Comparison of ENCODE assay signal across 29 cellular contexts in genomic region chr17:50627386-50627781, GRCh38. TPM values are rescaled to one million over a fixed set of nuclear protein-coding genes. Genes with fewer than 3 reads are reported as not detected.
A peak's percentile ranks its signal among the peaks of the same experiment; 100 is the strongest.
DNase-seq lines count a peak whose midpoint lies in the region; ATAC-seq, FAIRE-seq and TF ChIP-seq lines count a peak whose summit lies in the region.
"Had no signal": no experiment of that assay in that cellular context is flagged by ENCODE, and none has a peak within 500 bp of the region (broad histone marks: within the 10 kb centered on the region; RNA-seq: fewer than 3 reads in every experiment).

No MANE protein-coding gene starts in this region.

- peak overlapping the region; percentile 79 for H3K4me2 ChIP-seq in A549

- TF ChIP-seq POLR2A in A549 (IDR thresholded peaks at IDR 0.05; ENCODE audit: low read length): no peak

- no peaks in the 10 kb centered on the region for H3K9me3 Mint-ChIP-seq in nephron progenitor cell
- H3K9me3 Mint-ChIP-seq: activated naive CD8-positive, alpha-beta T cell treated with anti-CD3 and anti-CD28 coated beads, Interleukin-2, amount 10 ng/mL, durations not matched to agents 7 days and 5 days; activated T-cell treated with anti-CD3 and anti-CD28 coated beads, Interleukin-2, amount 50 U/mL, for 4 hours; CD8-positive, alpha-beta memory T cell; dendritic cell treated with granulocyte-macrophage colony-stimulating factor and Interleukin-4, amounts not matched to agents 40 ng/mL and 50 ng/mL, for 4 days; endodermal cell; mesothelial cell of epicardium; stimulated activated memory B cell treated with anti-CD40 and anti-IgM and Interleukin-4, amounts not matched to agents 10 μg/mL and 1 μg/mL and 100 μg/mL, for 72 hours; WTC11 had no signal

- DNase-seq in A549 (ENCODE audit: low read depth in 1 of 2, low spot score in 1 of 2) (no peak), HTR-8/SVneo (ENCODE audit: insufficient read length, low spot score) (no peak), nephron progenitor cell (no peak), cortex of kidney (lab: John Stamatoyannopoulos, UW) (no peak), NCI-H2196 (lab: John Stamatoyannopoulos, UW; ENCODE audit: unreplicated experiment) (no peak)
- no peak for DNase-seq in activated effector memory CD4-positive, alpha-beta T cell treated with anti-CD3 and anti-CD28 coated beads, Interleukin-2, amount 50 U/mL, for 16 hours
- DNase-seq: activated CD8-positive, alpha-beta memory T cell treated with anti-CD3 and anti-CD28 coated beads, Interleukin-2, amount 10 ng/mL, durations not matched to agents 7 days and 5 days; activated gamma-delta T cell treated with Interleukin-2 at 50 U/mL for 16 hours; activated naive CD8-positive, alpha-beta T cell treated with anti-CD3 and anti-CD28 coated beads, Interleukin-2, amount 10 ng/mL, durations not matched to agents 7 days and 5 days; activated T-cell treated with anti-CD3 and anti-CD28 coated beads, Interleukin-2, amount 50 U/mL, for 4 hours; AML-193; CD8-positive, alpha-beta memory T cell; left ventricle myocardium inferior; naive B cell; NCI-H2081 treated with DMSO at 0.1 percent for 48 hours; NCI-H226; SIG-M5; T1000 had no signal

- FAIRE-seq in A549 (lab: Jason Lieb, UNC) (no peak), HTR-8/SVneo (lab: Jason Lieb, UNC) (peak; percentile 23)
- FAIRE-seq: GM12891, H54 had no signal

- H3K27me3 Mint-ChIP-seq in nephron progenitor cell (ENCODE audit: low read depth, poor library complexity): peaks cover 38% of the 10 kb centered on the region

- no peak for TF ChIP-seq EP300 in A549 (IDR thresholded peaks at IDR 0.05)

- no peak overlapping the region for H3K27ac Mint-ChIP-seq in nephron progenitor cell
- H3K27ac Mint-ChIP-seq: activated CD8-positive, alpha-beta memory T cell treated with anti-CD3 and anti-CD28 coated beads, Interleukin-2, amount 10 ng/mL, durations not matched to agents 7 days and 5 days; dendritic cell treated with granulocyte-macrophage colony-stimulating factor and Interleukin-4, amounts not matched to agents 40 ng/mL and 50 ng/mL, for 4 days; endodermal cell; stimulated activated memory B cell treated with anti-CD40 and anti-IgM and Interleukin-4, amounts not matched to agents 10 μg/mL and 1 μg/mL and 100 μg/mL, for 72 hours; WTC11 had no signal

- CTCF ChIA-PET in A549 (lab: Yijun Ruan, JAX): interaction anchor here (0.7 to 48.0 kb wide), 20 partner anchors 11 to 226 kb away, joined by 3 to 2097 read pairs (median 6); partner anchors contain the start of genes ABCC3, ANKRD40, CACNA1G and SPATA20

- H3K4me3 Mint-ChIP-seq in nephron progenitor cell: peak overlapping the region; percentile 60
- H3K4me3 Mint-ChIP-seq: activated CD8-positive, alpha-beta memory T cell treated with anti-CD3 and anti-CD28 coated beads, Interleukin-2, amount 10 ng/mL, durations not matched to agents 7 days and 5 days; activated T-cell treated with anti-CD3 and anti-CD28 coated beads, Interleukin-2, amount 50 U/mL, for 4 hours; CD8-positive, alpha-beta memory T cell; dendritic cell treated with granulocyte-macrophage colony-stimulating factor and Interleukin-4, amounts not matched to agents 40 ng/mL and 50 ng/mL, for 4 days; naive B cell; stimulated activated memory B cell treated with anti-CD40 and anti-IgM and Interleukin-4, amounts not matched to agents 10 μg/mL and 1 μg/mL and 100 μg/mL, for 72 hours had no signal

- TF ChIP-seq RAD21 in A549 (conservative IDR thresholded peaks at IDR 0.05 in 1 of 2, IDR thresholded peaks at IDR 0.05 in 1 of 2): no peak

- POLR2A ChIA-PET in A549 (lab: Yijun Ruan, JAX): interaction anchor here (0.8 to 2.4 kb wide), 2 partner anchors 11 to 67 kb away, joined by 3 to 17 read pairs; no protein-coding TSS in a partner anchor

- peaks cover 63% of the 10 kb centered on the region for H3K4me1 ChIP-seq in A549

- H3K4me3 ChIP-seq in A549: no peak overlapping the region
- H3K4me3 ChIP-seq: ascending aorta, left ventricle myocardium inferior, suprapubic skin had no signal

- no peaks in the 10 kb centered on the region for H3K9me3 ChIP-seq in A549
- H3K9me3 ChIP-seq: ascending aorta, left ventricle myocardium inferior, suprapubic skin had no signal

- no peaks in the 10 kb centered on the region for H3K36me3 Mint-ChIP-seq in nephron progenitor cell (ENCODE audit: low read depth)
- H3K36me3 Mint-ChIP-seq: activated CD8-positive, alpha-beta memory T cell treated with anti-CD3 and anti-CD28 coated beads, Interleukin-2, amount 10 ng/mL, durations not matched to agents 7 days and 5 days; activated naive CD8-positive, alpha-beta T cell treated with anti-CD3 and anti-CD28 coated beads, Interleukin-2, amount 10 ng/mL, durations not matched to agents 7 days and 5 days; CD8-positive, alpha-beta memory T cell; mesothelial cell of epicardium; naive B cell; stimulated activated memory B cell treated with anti-CD40 and anti-IgM and Interleukin-4, amounts not matched to agents 10 μg/mL and 1 μg/mL and 100 μg/mL, for 72 hours; WTC11 had no signal

- peaks cover 78% of the 10 kb centered on the region for H3K4me1 Mint-ChIP-seq in nephron progenitor cell

- peak overlapping the region; percentile 99 to 100 for H3K27ac ChIP-seq in A549
- H3K27ac ChIP-seq in cingulate gyrus (ENCODE audit: low read depth, low read length): peak overlapping the region; percentile 39
- H3K27ac ChIP-seq: ascending aorta, left ventricle myocardium inferior, suprapubic skin had no signal

- ATAC-seq in A549 (no peak), HG02870 (IDR thresholded peaks at IDR 0.05; ENCODE audit: unreplicated experiment) (no peak)
- ATAC-seq: activated CD8-positive, alpha-beta memory T cell treated with anti-CD3 and anti-CD28 coated beads, Interleukin-2, amount 10 ng/mL, durations not matched to agents 7 days and 5 days; activated T-cell treated with anti-CD3 and anti-CD28 coated beads, Interleukin-2, amount 50 U/mL, for 4 hours; stimulated activated memory B cell treated with anti-CD40 and anti-IgM and Interleukin-4, amounts not matched to agents 10 μg/mL and 1 μg/mL and 100 μg/mL, for 72 hours had no signal

- TF ChIP-seq CTCF in A549 (IDR thresholded peaks at IDR 0.05) (no peak), nephron progenitor cell (IDR thresholded peaks at IDR 0.05) (no peak)

- WGBS in A549 (ENCODE audit: missing lambda C conversion rate): 84% methylated on average over 7 of the region's 7 CpGs

TF ChIP-seq in A549, 52 proteins besides CTCF, POLR2A, EP300 and RAD21:
- TF ChIP-seq, protein P1, sequence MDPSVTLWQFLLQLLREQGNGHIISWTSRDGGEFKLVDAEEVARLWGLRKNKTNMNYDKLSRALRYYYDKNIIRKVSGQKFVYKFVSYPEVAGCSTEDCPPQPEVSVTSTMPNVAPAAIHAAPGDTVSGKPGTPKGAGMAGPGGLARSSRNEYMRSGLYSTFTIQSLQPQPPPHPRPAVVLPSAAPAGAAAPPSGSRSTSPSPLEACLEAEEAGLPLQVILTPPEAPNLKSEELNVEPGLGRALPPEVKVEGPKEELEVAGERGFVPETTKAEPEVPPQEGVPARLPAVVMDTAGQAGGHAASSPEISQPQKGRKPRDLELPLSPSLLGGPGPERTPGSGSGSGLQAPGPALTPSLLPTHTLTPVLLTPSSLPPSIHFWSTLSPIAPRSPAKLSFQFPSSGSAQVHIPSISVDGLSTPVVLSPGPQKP (IDR thresholded peaks at IDR 0.05; ENCODE audit: low read depth, low read length): no peak
- TF ChIP-seq JUNB (IDR thresholded peaks at IDR 0.05) (no peak), TFCP2L1 (CRISPR knock-in tag; IDR thresholded peaks at IDR 0.05) (no peak), EHMT2 (IDR thresholded peaks at IDR 0.05; ENCODE audit: low read depth) (no peak), ZSCAN20 (CRISPR knock-in tag; IDR thresholded peaks at IDR 0.05) (no peak), GATA3 (IDR thresholded peaks at IDR 0.05; ENCODE audit: borderline replicate concordance) (no peak), KDM5A (IDR thresholded peaks at IDR 0.05) (no peak), ZC3H11A (IDR thresholded peaks at IDR 0.05) (no peak), MAFK (IDR thresholded peaks at IDR 0.05; ENCODE audit: partially characterized antibody) (no peak), NR3C1 (IDR thresholded peaks at IDR 0.05) (no peak), SMC3 (IDR thresholded peaks at IDR 0.05) (no peak), USF2 (IDR thresholded peaks at IDR 0.05) (no peak), MAZ (IDR thresholded peaks at IDR 0.05; ENCODE audit: borderline replicate concordance, low read depth, low read length) (no peak), EHF (CRISPR knock-in tag; IDR thresholded peaks at IDR 0.05) (no peak), KDM1A (IDR thresholded peaks at IDR 0.05; ENCODE audit: low read depth) (no peak), POLR2AphosphoS2 (conservative IDR thresholded peaks at IDR 0.05; ENCODE audit: low read length) (no peak)

RNA-seq across cellular contexts. Expression of gene ABCC3, which starts 7.3 kb away (rescaled TPM):
- polyA plus RNA-seq in A549 (2011; rRNA removed): 342 and 442 TPM in 2 replicates
- polyA plus RNA-seq in A549 (2012; cell fraction: cytosol; rRNA removed): 157 and 189 TPM in 2 replicates
- polyA plus RNA-seq in A549 (2012; cell fraction: nucleus; rRNA removed): 1,165 and 1,226 TPM in 2 replicates
- polyA plus RNA-seq in A549 (2017; fragmentation: RNase III; extraction: RNeasy Plus Mini Kit Qiagen cat#74134 plus additional on column Dnase treatment): 225 to 288 TPM (median 248 TPM) in 3 replicates
- 586 and 639 TPM in 2 replicates for polyA minus RNA-seq in A549 (2011; rRNA and poly(A)+ RNA removed)
- polyA plus RNA-seq: CD8-positive, alpha-beta memory T cell had no signal
